ENCODE assay signal across 1 cellular context in the genomic region with DNA sequence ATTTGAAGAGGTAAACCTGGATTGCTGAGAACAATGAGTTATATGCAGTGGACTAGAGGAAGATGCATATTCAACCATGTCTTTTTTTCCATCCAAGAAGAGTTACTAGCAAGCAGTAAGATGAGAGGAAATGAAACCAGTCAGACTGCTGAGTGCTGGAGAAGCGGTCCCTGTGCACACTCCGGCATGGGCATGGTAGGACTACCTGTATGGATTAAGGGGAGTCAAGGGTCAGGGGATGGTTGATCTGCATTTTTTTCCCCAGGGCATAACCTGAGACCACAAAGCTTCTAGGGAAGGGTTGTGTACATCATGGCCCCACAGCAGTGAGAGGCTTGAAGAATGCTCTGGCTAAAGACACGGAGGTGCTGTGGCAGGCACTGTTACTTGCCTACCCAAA.
TF ChIP-seq lines count a peak whose summit lies in the region.

No MANE protein-coding gene starts in this region.

TF ChIP-seq in GM23338, 12 proteins besides CTCF, POLR2A, EP300 and RAD21 (continued from another document):
- TF ChIP-seq, protein P1, sequence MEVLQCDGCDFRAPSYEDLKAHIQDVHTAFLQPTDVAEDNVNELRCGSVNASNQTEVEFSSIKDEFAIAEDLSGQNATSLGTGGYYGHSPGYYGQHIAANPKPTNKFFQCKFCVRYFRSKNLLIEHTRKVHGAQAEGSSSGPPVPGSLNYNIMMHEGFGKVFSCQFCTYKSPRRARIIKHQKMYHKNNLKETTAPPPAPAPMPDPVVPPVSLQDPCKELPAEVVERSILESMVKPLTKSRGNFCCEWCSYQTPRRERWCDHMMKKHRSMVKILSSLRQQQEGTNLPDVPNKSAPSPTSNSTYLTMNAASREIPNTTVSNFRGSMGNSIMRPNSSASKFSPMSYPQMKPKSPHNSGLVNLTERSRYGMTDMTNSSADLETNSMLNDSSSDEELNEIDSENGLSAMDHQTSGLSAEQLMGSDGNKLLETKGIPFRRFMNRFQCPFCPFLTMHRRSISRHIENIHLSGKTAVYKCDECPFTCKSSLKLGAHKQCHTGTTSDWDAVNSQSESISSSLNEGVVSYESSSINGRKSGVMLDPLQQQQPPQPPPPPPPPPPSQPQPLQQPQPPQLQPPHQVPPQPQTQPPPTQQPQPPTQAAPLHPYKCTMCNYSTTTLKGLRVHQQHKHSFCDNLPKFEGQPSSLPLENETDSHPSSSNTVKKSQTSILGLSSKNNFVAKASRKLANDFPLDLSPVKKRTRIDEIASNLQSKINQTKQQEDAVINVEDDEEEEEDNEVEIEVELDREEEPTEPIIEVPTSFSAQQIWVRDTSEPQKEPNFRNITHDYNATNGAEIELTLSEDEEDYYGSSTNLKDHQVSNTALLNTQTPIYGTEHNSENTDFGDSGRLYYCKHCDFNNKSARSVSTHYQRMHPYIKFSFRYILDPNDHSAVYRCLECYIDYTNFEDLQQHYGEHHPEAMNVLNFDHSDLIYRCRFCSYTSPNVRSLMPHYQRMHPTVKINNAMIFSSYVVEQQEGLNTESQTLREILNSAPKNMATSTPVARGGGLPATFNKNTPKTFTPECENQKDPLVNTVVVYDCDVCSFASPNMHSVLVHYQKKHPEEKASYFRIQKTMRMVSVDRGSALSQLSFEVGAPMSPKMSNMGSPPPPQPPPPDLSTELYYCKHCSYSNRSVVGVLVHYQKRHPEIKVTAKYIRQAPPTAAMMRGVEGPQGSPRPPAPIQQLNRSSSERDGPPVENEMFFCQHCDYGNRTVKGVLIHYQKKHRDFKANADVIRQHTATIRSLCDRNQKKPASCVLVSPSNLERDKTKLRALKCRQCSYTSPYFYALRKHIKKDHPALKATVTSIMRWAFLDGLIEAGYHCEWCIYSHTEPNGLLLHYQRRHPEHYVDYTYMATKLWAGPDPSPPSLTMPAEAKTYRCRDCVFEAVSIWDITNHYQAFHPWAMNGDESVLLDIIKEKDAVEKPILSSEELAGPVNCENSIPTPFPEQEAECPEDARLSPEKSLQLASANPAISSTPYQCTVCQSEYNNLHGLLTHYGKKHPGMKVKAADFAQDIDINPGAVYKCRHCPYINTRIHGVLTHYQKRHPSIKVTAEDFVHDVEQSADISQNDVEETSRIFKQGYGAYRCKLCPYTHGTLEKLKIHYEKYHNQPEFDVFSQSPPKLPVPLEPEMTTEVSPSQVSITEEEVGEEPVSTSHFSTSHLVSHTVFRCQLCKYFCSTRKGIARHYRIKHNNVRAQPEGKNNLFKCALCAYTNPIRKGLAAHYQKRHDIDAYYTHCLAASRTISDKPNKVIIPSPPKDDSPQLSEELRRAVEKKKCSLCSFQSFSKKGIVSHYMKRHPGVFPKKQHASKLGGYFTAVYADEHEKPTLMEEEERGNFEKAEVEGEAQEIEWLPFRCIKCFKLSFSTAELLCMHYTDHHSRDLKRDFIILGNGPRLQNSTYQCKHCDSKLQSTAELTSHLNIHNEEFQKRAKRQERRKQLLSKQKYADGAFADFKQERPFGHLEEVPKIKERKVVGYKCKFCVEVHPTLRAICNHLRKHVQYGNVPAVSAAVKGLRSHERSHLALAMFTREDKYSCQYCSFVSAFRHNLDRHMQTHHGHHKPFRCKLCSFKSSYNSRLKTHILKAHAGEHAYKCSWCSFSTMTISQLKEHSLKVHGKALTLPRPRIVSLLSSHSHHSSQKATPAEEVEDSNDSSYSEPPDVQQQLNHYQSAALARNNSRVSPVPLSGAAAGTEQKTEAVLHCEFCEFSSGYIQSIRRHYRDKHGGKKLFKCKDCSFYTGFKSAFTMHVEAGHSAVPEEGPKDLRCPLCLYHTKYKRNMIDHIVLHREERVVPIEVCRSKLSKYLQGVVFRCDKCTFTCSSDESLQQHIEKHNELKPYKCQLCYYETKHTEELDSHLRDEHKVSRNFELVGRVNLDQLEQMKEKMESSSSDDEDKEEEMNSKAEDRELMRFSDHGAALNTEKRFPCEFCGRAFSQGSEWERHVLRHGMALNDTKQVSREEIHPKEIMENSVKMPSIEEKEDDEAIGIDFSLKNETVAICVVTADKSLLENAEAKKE (CRISPR knock-in tag; IDR thresholded peaks at IDR 0.05): no peak
- TF ChIP-seq NANOG (IDR thresholded peaks at IDR 0.05; ENCODE audit: borderline replicate concordance): no peak
